Comparison of ENCODE assay signal across 16 cellular contexts in genomic region chr21:45356653-45357435, GRCh38. TPM values are rescaled to one million over a fixed set of nuclear protein-coding genes. Genes with fewer than 3 reads are reported as not detected.
DNase-seq lines count a peak whose midpoint lies in the region; TF ChIP-seq lines count a peak whose summit lies in the region.
"Had no signal": no experiment of that assay in that cellular context is flagged by ENCODE, and none has a peak within 500 bp of the region (broad histone marks: within the 10 kb centered on the region; RNA-seq: fewer than 3 reads in every experiment).

No MANE protein-coding gene starts in this region.

- H3K9ac ChIP-seq in endodermal cell (ENCODE audit: extremely low read depth, low read length, poor library complexity, severe bottlenecking) (peak overlapping the region; percentile 69), subcutaneous abdominal adipose tissue (ENCODE audit: low read length in 5 of 5) (peak overlapping the region in 2 of 5 donors; percentile 26 to 61)

- TF ChIP-seq CTCF in endodermal cell (conservative IDR thresholded peaks at IDR 0.05) = no peak

- H3K4me3 ChIP-seq in endodermal cell (ENCODE audit: low read length) = no peak overlapping the region
- no peak overlapping the region for H3K4me3 ChIP-seq in subcutaneous abdominal adipose tissue (ENCODE audit: low read depth in 1 of 5, low read length in 5 of 5)
- H3K4me3 ChIP-seq: GM12878 had no signal

- DNase-seq in HuH-7 (ENCODE audit: low spot score) = peak; percentile 63
- peak; percentile 75 for DNase-seq in endodermal cell
- peak; percentile 76 for DNase-seq in mucosa of gallbladder (ENCODE audit: low spot score)
- no peak for DNase-seq in middle frontal gyrus (ENCODE audit: extremely low spot score, low spot score)
- no peak for DNase-seq in globus pallidus (ENCODE audit: low spot score)
- DNase-seq in glomerular visceral epithelial cell (ENCODE audit: extremely low spot score) = no peak
- no peak for DNase-seq in activated CD4-positive, alpha-beta T cell treated with anti-CD3 and anti-CD28 coated beads, Interleukin-2, amount 10 ng/mL, durations not matched to agents 7 days and 5 days
- DNase-seq: effector CD8-positive, alpha-beta T cell; glutamatergic neuron; left colon; NCI-H1417; NCI-H774; nephron progenitor cell had no signal

- H3K27ac ChIP-seq in endodermal cell (ENCODE audit: low read depth, low read length) = peak overlapping the region; percentile 62
- peak overlapping the region; percentile 85 for H3K27ac ChIP-seq in subcutaneous abdominal adipose tissue (ENCODE audit: low read depth, low read length)

- H3K9me3 Mint-ChIP-seq in endodermal cell = no peaks in the 10 kb centered on the region
- no peaks in the 10 kb centered on the region for H3K9me3 Mint-ChIP-seq in activated CD4-positive, alpha-beta T cell treated with anti-CD3 and anti-CD28 coated beads, Interleukin-2, amount 10 ng/mL, durations not matched to agents 7 days and 5 days
- H3K9me3 Mint-ChIP-seq: nephron progenitor cell; T-helper 2 cell treated with Interferon-gamma antibody and Interleukin-4, amounts not matched to agents 5 μg/mL and 100 μg/mL, for 36 hours had no signal

- 58 to 82% methylated on average over 20 of the region's 20 CpGs for WGBS in endodermal cell (ENCODE audit: insufficient coverage in 1 of 2, insufficient read length in 1 of 2), 2 experiments

- H3K27me3 Mint-ChIP-seq in endodermal cell (ENCODE audit: insufficient read depth) = no peaks in the 10 kb centered on the region
- H3K27me3 Mint-ChIP-seq in activated CD4-positive, alpha-beta T cell treated with anti-CD3 and anti-CD28 coated beads, Interleukin-2, amount 10 ng/mL, durations not matched to agents 7 days and 5 days = peaks cover 19% of the 10 kb centered on the region

- POLR2A ChIA-PET in activated CD4-positive, alpha-beta T cell treated with anti-CD3 and anti-CD28 coated beads, Interleukin-2, amount 10 ng/mL, durations not matched to agents 7 days and 5 days (lab: Charles Lee) = no interaction called here

- no peak overlapping the region for H3K4me3 Mint-ChIP-seq in endodermal cell
- no peak overlapping the region for H3K4me3 Mint-ChIP-seq in activated CD4-positive, alpha-beta T cell treated with anti-CD3 and anti-CD28 coated beads, Interleukin-2, amount 10 ng/mL, durations not matched to agents 7 days and 5 days
- H3K4me3 Mint-ChIP-seq: nephron progenitor cell; T-helper 2 cell treated with Interferon-gamma antibody and Interleukin-4, amounts not matched to agents 5 μg/mL and 100 μg/mL, for 36 hours had no signal

- H3K36me3 Mint-ChIP-seq in endodermal cell (ENCODE audit: low read depth) = no peaks in the 10 kb centered on the region
- H3K36me3 Mint-ChIP-seq in activated CD4-positive, alpha-beta T cell treated with anti-CD3 and anti-CD28 coated beads, Interleukin-2, amount 10 ng/mL, durations not matched to agents 7 days and 5 days (ENCODE audit: low read depth) = no peaks in the 10 kb centered on the region

- H3K4me1 Mint-ChIP-seq in endodermal cell = peaks cover 58% of the 10 kb centered on the region
- H3K4me1 Mint-ChIP-seq in activated CD4-positive, alpha-beta T cell treated with anti-CD3 and anti-CD28 coated beads, Interleukin-2, amount 10 ng/mL, durations not matched to agents 7 days and 5 days = no peaks in the 10 kb centered on the region

- H3K36me3 ChIP-seq in endodermal cell (ENCODE audit: control insufficient read depth, insufficient read depth, low read length) = no peaks in the 10 kb centered on the region
- no peaks in the 10 kb centered on the region for H3K36me3 ChIP-seq in subcutaneous abdominal adipose tissue (ENCODE audit: control insufficient read depth in 5 of 5, insufficient read depth in 5 of 5, low read length in 5 of 5)

- peak overlapping the region; percentile 95 for H3K27ac Mint-ChIP-seq in endodermal cell
- no peak overlapping the region for H3K27ac Mint-ChIP-seq in activated CD4-positive, alpha-beta T cell treated with anti-CD3 and anti-CD28 coated beads, Interleukin-2, amount 10 ng/mL, durations not matched to agents 7 days and 5 days
- H3K27ac Mint-ChIP-seq: nephron progenitor cell; T-helper 2 cell treated with Interferon-gamma antibody and Interleukin-4, amounts not matched to agents 5 μg/mL and 100 μg/mL, for 36 hours had no signal

- H3K9me3 ChIP-seq in endodermal cell (ENCODE audit: control insufficient read depth, low read length) (no peaks in the 10 kb centered on the region), subcutaneous abdominal adipose tissue (ENCODE audit: control insufficient read depth in 5 of 5, low read length in 5 of 5) (no peaks in the 10 kb centered on the region)

- H3K4me1 ChIP-seq in endodermal cell (ENCODE audit: control insufficient read depth, insufficient read depth, low read length) (peaks cover 54% of the 10 kb centered on the region), subcutaneous abdominal adipose tissue (ENCODE audit: control insufficient read depth in 5 of 5, insufficient read depth in 5 of 5, low read length in 5 of 5) (peaks cover 13 to 77% (median 55%) of the 10 kb centered on the region in 5 donors)

- H3K27me3 ChIP-seq in endodermal cell (ENCODE audit: control insufficient read depth, insufficient read depth, low read length, poor library complexity, severe bottlenecking) = no peaks in the 10 kb centered on the region
- H3K27me3 ChIP-seq in subcutaneous abdominal adipose tissue (ENCODE audit: control insufficient read depth in 5 of 5, insufficient read depth in 4 of 5, low read length in 5 of 5) = no peaks in the 10 kb centered on the region

- CTCF ChIA-PET in activated CD4-positive, alpha-beta T cell treated with anti-CD3 and anti-CD28 coated beads, Interleukin-2, amount 10 ng/mL, durations not matched to agents 7 days and 5 days (lab: Charles Lee) = interaction anchor here (1.2 kb wide), 1 partner anchor 19 kb away, joined by 3 read pairs; no protein-coding TSS in a partner anchor

RNA-seq across cellular contexts. Expression of gene COL18A1, which starts 48.1 kb away (rescaled TPM):
- total RNA-seq in endodermal cell (100 to 1,000 TPM; 332 to 398 TPM), mucosa of gallbladder (172 TPM)
- 216 TPM for polyA plus RNA-seq in endodermal cell (2013, experiment 1 of 2)
- 213 TPM for polyA plus RNA-seq in endodermal cell (2013, experiment 2 of 2)
- 1 to 10 TPM; 2.8 to 3.1 TPM for total RNA-seq in activated CD4-positive, alpha-beta T cell treated with anti-CD3 and anti-CD28 coated beads, Interleukin-2, amount 10 ng/mL, durations not matched to agents 7 days and 5 days

Comparison
In these comparisons a context has a peak if more than half of its experiments do, and no peak if none do; other contexts are left out.
1. DNase-seq: peak in HuH-7 (single experiment), endodermal cell (single experiment) and mucosa of gallbladder (single experiment); none in middle frontal gyrus (single experiment), globus pallidus (single experiment), glomerular visceral epithelial cell (single experiment) and activated CD4-positive, alpha-beta T cell treated with anti-CD3 and anti-CD28 coated beads, Interleukin-2, amount 10 ng/mL, durations not matched to agents 7 days and 5 days (single experiment).
2. RNA of gene COL18A1, which starts 48.1 kb away (total RNA-seq): 332 to 398 TPM in endodermal cell and 172 TPM in mucosa of gallbladder (single experiment); 2.8 to 3.1 TPM in activated CD4-positive, alpha-beta T cell treated with anti-CD3 and anti-CD28 coated beads, Interleukin-2, amount 10 ng/mL, durations not matched to agents 7 days and 5 days; every median in the first group is over 10 times any median in the second.